Comparison of ENCODE assay signal across 27 cellular contexts in genomic region chr16:7124242-7124641, GRCh38.
"Had no signal": no experiment of that assay in that cellular context is flagged by ENCODE, and none has a peak within 500 bp of the region (broad histone marks: within the 10 kb centered on the region; RNA-seq: fewer than 3 reads in every experiment).

No MANE protein-coding gene starts in this region.

- H3K9me3 ChIP-seq: testis, thoracic aorta, thyroid gland, tibial artery, tibial nerve, transverse colon, upper lobe of left lung, upper lobe of right lung, uterus, vagina had no signal

- FAIRE-seq: urothelium cell line had no signal

- H3K4me1 ChIP-seq: stomach, suprapubic skin, testis, thyroid gland, tibial artery, tibial nerve, transverse colon, upper lobe of left lung, upper lobe of right lung, uterus, vagina had no signal

- H3K4me3 ChIP-seq: stomach, suprapubic skin, testis, thoracic aorta, thyroid gland, tibial artery, tibial nerve, transverse colon, upper lobe of left lung, upper lobe of right lung, uterus, vagina had no signal

- ATAC-seq: stimulated activated effector memory CD8-positive, alpha-beta T cell treated with anti-CD3 and anti-CD28 coated beads, Interleukin-12 subunit alpha, Interleukin-12 subunit beta, amount 100 ng/mL, for 72 hours; stimulated activated memory B cell treated with anti-CD40 and anti-IgM and Interleukin-4, amounts not matched to agents 10 μg/mL and 1 μg/mL and 100 μg/mL, for 72 hours; stimulated activated naive B cell treated with anti-CD40 and anti-IgM and Interleukin-4, amounts not matched to agents 10 μg/mL and 1 μg/mL and 100 μg/mL, for 72 hours; stimulated activated naive CD8-positive, alpha-beta T cell treated with anti-CD3 and anti-CD28 coated beads, Interleukin-15, amount 100 ng/mL, for 72 hours; stimulated activated naive CD8-positive, alpha-beta T cell treated with anti-CD3 and anti-CD28 coated beads, Interleukin-15, Interleukin-2, amounts not matched to agents 100 U/mL and 50 U/mL, for 24 hours; upper lobe of right lung had no signal

- H3K27me3 ChIP-seq: stomach, suprapubic skin, testis, thyroid gland, tibial artery, tibial nerve, transverse colon, upper lobe of left lung, upper lobe of right lung, uterus, vagina had no signal

- DNase-seq: stimulated activated CD4-positive, alpha-beta T cell treated with anti-CD3 and anti-CD28 coated beads, Interleukin-2, amount 100 ng/mL, for 48 hours; stimulated activated CD4-positive, alpha-beta T cell treated with anti-CD3 and anti-CD28 coated beads, Interleukin-4, amount 100 ng/mL, for 1 hour; stimulated activated CD4-positive, alpha-beta T cell treated with anti-CD3 and anti-CD28 coated beads, Interleukin-4, amount 100 ng/mL, for 24 hours; stimulated activated CD4-positive, alpha-beta T cell treated with anti-CD3 and anti-CD28 coated beads, Interleukin-4, amount 100 ng/mL, for 4 hours; stimulated activated CD8-positive, alpha-beta memory T cell treated with anti-CD3 and anti-CD28 coated beads, Interleukin-4, amount 100 ng/mL, for 48 hours; stimulated activated naive B cell treated with anti-CD40 and anti-IgM and Interleukin-4, amounts not matched to agents 10 μg/mL and 1 μg/mL and 100 μg/mL, for 72 hours; stimulated activated naive CD4-positive, alpha-beta T cell; stimulated activated naive CD4-positive, alpha-beta T cell treated with Interleukin-2 at 50 U/mL for 16 hours; stimulated activated naive CD8-positive, alpha-beta T cell treated with anti-CD3 and anti-CD28 coated beads, Interleukin-15, amount 100 ng/mL, for 72 hours; stimulated activated naive CD8-positive, alpha-beta T cell treated with anti-CD3 and anti-CD28 coated beads, Interleukin-15, Interleukin-2, amounts not matched to agents 100 U/mL and 50 U/mL, for 24 hours; stomach; substantia nigra; testis; thyroid gland; tibial artery; transverse colon; trophoblast cell; upper lobe of left lung; upper lobe of right lung; uterus had no signal

- H3K27ac ChIP-seq: stomach, suprapubic skin, testis, thoracic aorta, thyroid gland, tibial artery, tibial nerve, transverse colon, upper lobe of left lung, upper lobe of right lung, uterus, vagina had no signal

- H3K36me3 ChIP-seq: stomach, suprapubic skin, thoracic aorta, thyroid gland, tibial artery, tibial nerve, transverse colon, upper lobe of left lung, upper lobe of right lung, uterus, vagina had no signal
